1 cellular context compared by ENCODE assay signal in the genomic region with DNA sequence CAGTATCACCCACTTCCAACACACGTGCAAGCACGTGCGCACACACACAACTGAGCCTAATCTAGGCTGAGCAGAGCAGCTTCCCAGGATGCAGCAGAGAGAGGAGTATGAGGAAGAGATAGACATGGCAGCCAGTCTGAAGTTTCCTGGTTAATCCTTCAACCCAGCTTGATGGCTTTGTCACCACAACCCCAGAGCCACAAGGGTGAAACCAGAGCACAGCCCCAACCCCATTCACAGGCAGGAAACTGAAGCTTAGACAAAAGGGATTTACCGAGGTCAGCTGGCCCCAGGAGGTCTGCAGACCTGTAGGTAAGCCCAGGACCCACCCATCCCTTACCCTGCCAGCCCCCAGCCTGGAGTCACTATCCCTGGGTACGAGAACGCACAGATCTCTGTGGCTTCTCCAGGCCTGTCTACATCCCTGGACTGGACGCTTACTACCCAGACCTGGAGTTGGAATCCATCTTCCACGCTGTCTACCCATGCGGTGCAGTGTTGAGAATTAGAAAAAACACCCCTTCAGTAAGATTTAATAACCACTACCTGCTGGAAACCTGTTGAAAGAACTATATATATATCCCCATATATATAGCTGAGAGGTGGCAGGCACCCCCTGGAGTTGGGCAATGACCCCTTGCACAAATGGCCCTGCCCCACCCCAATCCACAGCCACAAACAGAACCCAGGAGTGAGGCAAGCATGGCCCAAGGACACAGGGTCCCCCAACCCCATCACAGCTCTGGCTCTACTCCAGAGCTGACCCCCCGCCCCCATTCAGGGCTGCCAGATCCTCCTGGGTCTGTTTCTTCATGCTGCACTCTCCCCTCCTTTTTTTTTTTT.
A peak's percentile ranks its signal among the peaks of the same experiment; 100 is the strongest.
TF ChIP-seq lines count a peak whose summit lies in the region.

No MANE protein-coding gene starts in this region.

TF ChIP-seq in K562, 482 proteins besides CTCF, POLR2A, EP300 and RAD21:
- TF ChIP-seq, protein P1, sequence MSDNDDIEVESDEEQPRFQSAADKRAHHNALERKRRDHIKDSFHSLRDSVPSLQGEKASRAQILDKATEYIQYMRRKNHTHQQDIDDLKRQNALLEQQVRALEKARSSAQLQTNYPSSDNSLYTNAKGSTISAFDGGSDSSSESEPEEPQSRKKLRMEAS (CRISPR knock-in tag; IDR thresholded peaks at IDR 0.05), result peak; percentile 20; the same call in 1 of the 2 replicates
- TF ChIP-seq BHLHE40 (IDR thresholded peaks at IDR 0.05; ENCODE audit: low read length), result peak; percentile 61; the same call in 1 of the 2 replicates
TF ChIP-seq in K562: peak in this region for 2; not testable (repeated sequence) for 480.
